In the genomic region with DNA sequence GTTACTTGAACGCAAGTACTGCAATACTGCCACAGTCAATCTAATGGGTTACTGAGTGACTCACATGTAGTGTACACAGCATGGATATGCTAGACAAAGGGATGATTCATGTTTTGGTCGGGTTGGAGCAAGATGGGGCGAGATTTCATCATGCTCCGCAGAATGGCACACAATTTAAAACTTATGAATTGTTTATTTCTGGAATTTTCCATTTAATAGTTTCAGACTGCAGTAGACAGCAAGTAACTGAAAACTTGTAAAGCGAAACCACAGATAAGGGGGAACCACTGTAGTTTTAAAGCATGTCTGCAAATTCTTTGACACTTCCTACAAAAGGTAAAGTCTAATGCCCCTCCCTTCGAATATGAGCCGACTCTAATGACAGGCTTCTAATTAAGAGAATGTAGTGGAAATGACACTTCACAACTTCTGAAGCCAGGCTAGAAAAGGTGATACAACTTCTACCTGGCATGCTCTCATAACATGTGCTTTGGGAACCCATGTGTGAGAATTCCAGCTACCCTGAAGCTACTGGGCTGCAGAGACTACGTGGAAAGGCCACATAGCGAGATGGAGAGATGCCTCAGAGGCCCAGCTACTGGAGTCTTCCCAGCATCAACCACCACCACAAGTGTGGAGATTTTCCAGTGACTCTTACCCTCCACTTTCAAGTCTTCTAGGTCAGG, we compare ENCODE assay signal across 9 cellular contexts. TPM values are rescaled to one million over a fixed set of nuclear protein-coding genes. Genes with fewer than 3 reads are reported as not detected.
DNase-seq lines count a peak whose midpoint lies in the region; ATAC-seq and TF ChIP-seq lines count a peak whose summit lies in the region.
"Had no signal": no experiment of that assay in that cellular context is flagged by ENCODE, and none has a peak within 500 bp of the region (broad histone marks: within the 10 kb centered on the region; RNA-seq: fewer than 3 reads in every experiment).

No MANE protein-coding gene starts in this region.

- H3K4me3 ChIP-seq in CD4-positive, CD25-positive, alpha-beta regulatory T cell (ENCODE audit: low read depth, low read length) = no peak overlapping the region
- no peak overlapping the region for H3K4me3 ChIP-seq in NB4 (ENCODE audit: low read depth, low read length)
- H3K4me3 ChIP-seq in astrocyte of the cerebellum (ENCODE audit: low read depth, low read length) = no peak overlapping the region
- H3K4me3 ChIP-seq in right cardiac atrium (ENCODE audit: low read length) = no peak overlapping the region
- H3K4me3 ChIP-seq: esophagus muscularis mucosa had no signal

- H3K4me1 ChIP-seq in CD4-positive, CD25-positive, alpha-beta regulatory T cell (ENCODE audit: control insufficient read depth, insufficient read depth, low read length, poor library complexity, severe bottlenecking) = no peaks in the 10 kb centered on the region
- H3K4me1 ChIP-seq in right cardiac atrium (ENCODE audit: control insufficient read depth, insufficient read depth, low read length) = peaks cover 3% of the 10 kb centered on the region

- H3K36me3 ChIP-seq in CD4-positive, CD25-positive, alpha-beta regulatory T cell (ENCODE audit: control insufficient read depth, insufficient read depth, low read length) = no peaks in the 10 kb centered on the region
- H3K36me3 ChIP-seq: esophagus muscularis mucosa had no signal

- H3K9me3 Mint-ChIP-seq in CD4-positive, CD25-positive, alpha-beta regulatory T cell = peaks cover 0 to 1% (median 0%) of the 10 kb centered on the region in 7 donors
- no peaks in the 10 kb centered on the region for H3K9me3 Mint-ChIP-seq in neural crest cell

- no peak overlapping the region for H3K27ac ChIP-seq in CD4-positive, CD25-positive, alpha-beta regulatory T cell (ENCODE audit: insufficient read depth, low read length, poor library complexity, severe bottlenecking)
- H3K27ac ChIP-seq in right cardiac atrium (ENCODE audit: low read length) = no peak overlapping the region
- H3K27ac ChIP-seq: esophagus muscularis mucosa had no signal

- H3K27me3 Mint-ChIP-seq in CD4-positive, CD25-positive, alpha-beta regulatory T cell = peaks cover under 1% of the 10 kb centered on the region
- no peaks in the 10 kb centered on the region for H3K27me3 Mint-ChIP-seq in neural crest cell (ENCODE audit: low read depth)

- ATAC-seq in CD4-positive, CD25-positive, alpha-beta regulatory T cell (ENCODE audit: low read depth in 2 of 2) = peak; percentile 58 to 77
- ATAC-seq in GM21447 (IDR thresholded peaks at IDR 0.05; ENCODE audit: unreplicated experiment) (no peak), right cardiac atrium (no peak), HG03095 (IDR thresholded peaks at IDR 0.05; ENCODE audit: unreplicated experiment) (no peak)

- no peak for DNase-seq in CD4-positive, CD25-positive, alpha-beta regulatory T cell
- DNase-seq in NB4 (ENCODE audit: low read depth) (peak; percentile 78), astrocyte of the cerebellum (ENCODE audit: low read depth) (peak; percentile 76), neural crest cell (ENCODE audit: low read depth, low spot score) (no peak), posterior cingulate gyrus (no peak), right cardiac atrium (no peak)

- H3K4me3 Mint-ChIP-seq in CD4-positive, CD25-positive, alpha-beta regulatory T cell = no peak overlapping the region
- no peak overlapping the region for H3K4me3 Mint-ChIP-seq in neural crest cell

- TF ChIP-seq POLR2A in NB4 (IDR thresholded peaks at IDR 0.05; ENCODE audit: extremely low read depth, insufficient read length) = no peak

- H3K27me3 ChIP-seq in CD4-positive, CD25-positive, alpha-beta regulatory T cell (ENCODE audit: control insufficient read depth, insufficient read depth, low read length) = no peaks in the 10 kb centered on the region
- no peaks in the 10 kb centered on the region for H3K27me3 ChIP-seq in right cardiac atrium (ENCODE audit: control insufficient read depth, insufficient read depth)
- H3K27me3 ChIP-seq: esophagus muscularis mucosa had no signal

- H3K36me3 Mint-ChIP-seq in CD4-positive, CD25-positive, alpha-beta regulatory T cell = no peaks in the 10 kb centered on the region
- no peaks in the 10 kb centered on the region for H3K36me3 Mint-ChIP-seq in neural crest cell (ENCODE audit: low read depth)

- intact Hi-C loops in posterior cingulate gyrus (cut with DNase I) = no loop called here
- intact Hi-C loops in right cardiac atrium (cut with DNase I) = loop anchor here in 2 of 4 donors (10.0 kb wide), 1 partner anchor 64 kb away; no protein-coding TSS in a partner anchor

- H3K9me3 ChIP-seq in CD4-positive, CD25-positive, alpha-beta regulatory T cell (ENCODE audit: control insufficient read depth in 2 of 2, low read length in 2 of 2) = no peaks in the 10 kb centered on the region
- H3K9me3 ChIP-seq in right cardiac atrium (ENCODE audit: control insufficient read depth, low read length) = no peaks in the 10 kb centered on the region
- H3K9me3 ChIP-seq: esophagus muscularis mucosa had no signal

- TF ChIP-seq CTCF in NB4 (IDR thresholded peaks at IDR 0.05; ENCODE audit: low read depth, low read length) = no peak
- TF ChIP-seq CTCF in astrocyte of the cerebellum (IDR thresholded peaks at IDR 0.05; ENCODE audit: low read depth, low read length, missing control alignments) = no peak
- TF ChIP-seq CTCF in neural crest cell (conservative IDR thresholded peaks at IDR 0.05) = no peak

- in situ Hi-C loops in astrocyte of the cerebellum (cut with HindIII; ENCODE audit: low sequenced_read_pairs) = no loop called here

- peak overlapping the region in 2 of 3 donors; percentile 1 to 47 for H3K27ac Mint-ChIP-seq in CD4-positive, CD25-positive, alpha-beta regulatory T cell
- H3K27ac Mint-ChIP-seq in neural crest cell (ENCODE audit: unreplicated experiment) = peak overlapping the region; percentile 75

- WGBS in right cardiac atrium = 75% methylated on average over 9 of the region's 9 CpGs

- peaks cover 0 to 10% (median 3%) of the 10 kb centered on the region in 4 donors for H3K4me1 Mint-ChIP-seq in CD4-positive, CD25-positive, alpha-beta regulatory T cell
- no peaks in the 10 kb centered on the region for H3K4me1 Mint-ChIP-seq in neural crest cell

RNA-seq across cellular contexts. Expression of a gene that starts 13.9 kb away (rescaled TPM):
- total RNA-seq in CD4-positive, CD25-positive, alpha-beta regulatory T cell = 153 TPM
- 10 to 100 TPM; 46.0 to 65.9 (median 64.6) TPM for polyA plus RNA-seq in CD4-positive, CD25-positive, alpha-beta regulatory T cell
- total RNA-seq in neural crest cell (1.4 and 1.8 TPM in 2 replicates), right cardiac atrium (10 to 100 TPM; 54.0 to 64.5 (median 61.9) TPM)
- polyA plus RNA-seq in right cardiac atrium = 14.2 TPM

RNA-seq across cellular contexts. Expression of a gene that starts 40.8 kb away (rescaled TPM):
- total RNA-seq in CD4-positive, CD25-positive, alpha-beta regulatory T cell = 4.8 TPM
- 1 to 10 TPM; 3.4 to 6.0 (median 4.0) TPM for polyA plus RNA-seq in CD4-positive, CD25-positive, alpha-beta regulatory T cell
- total RNA-seq in neural crest cell (99.4 and 102 TPM in 2 replicates), right cardiac atrium (10 to 100 TPM; 35.6 to 53.7 (median 41.3) TPM)
- polyA plus RNA-seq in right cardiac atrium = 24.8 TPM

Comparison
In these comparisons a context has a peak if more than half of its experiments do, and no peak if none do; other contexts are left out.
1. ATAC-seq: peak in CD4-positive, CD25-positive, alpha-beta regulatory T cell (2 of 2); none in GM21447 (single experiment), right cardiac atrium (0 of 2) and HG03095 (single experiment).
2. DNase-seq: peak in NB4 (single experiment) and astrocyte of the cerebellum (single experiment); none in CD4-positive, CD25-positive, alpha-beta regulatory T cell (0 of 3), neural crest cell (single experiment), posterior cingulate gyrus (0 of 10) and right cardiac atrium (0 of 3).
3. RNA of a gene that starts 13.9 kb away (total RNA-seq): 153 TPM in CD4-positive, CD25-positive, alpha-beta regulatory T cell (single experiment) and 54.0 to 64.5 TPM in right cardiac atrium; 1.4 to 1.8 TPM in neural crest cell; every median in the first group is over 10 times any median in the second.